In the genomic region with DNA sequence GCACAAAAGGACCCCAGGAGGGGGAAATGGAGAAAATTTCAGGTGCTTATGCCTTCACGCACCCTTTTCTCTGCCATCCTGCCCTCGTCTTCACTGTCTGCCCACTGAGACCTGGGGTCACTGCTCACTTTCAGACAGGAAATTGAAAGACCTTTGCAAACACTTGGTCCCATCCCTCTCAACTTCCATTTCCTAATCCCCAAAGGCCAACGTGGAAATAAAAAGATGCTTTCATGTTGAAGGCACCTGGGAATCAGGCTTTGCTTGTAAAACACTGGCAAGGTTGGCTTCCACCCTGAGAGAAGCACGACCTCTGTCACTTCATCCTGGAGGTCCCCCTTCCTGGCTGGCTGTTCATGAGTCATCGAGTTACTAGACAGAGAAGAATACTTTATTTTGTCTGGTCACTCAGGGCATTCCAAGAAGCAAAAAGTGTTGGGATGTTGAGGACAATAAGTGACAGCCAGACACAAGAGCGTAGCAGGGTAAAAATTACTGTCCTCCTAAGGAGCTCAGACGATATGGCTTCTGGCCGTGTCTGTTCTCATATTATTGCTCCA, we compare ENCODE assay signal across 1 cellular context.
TF ChIP-seq lines count a peak whose summit lies in the region.

No MANE protein-coding gene starts in this region.

TF ChIP-seq in endothelial cell of umbilical vein, 7 proteins besides CTCF, POLR2A, EP300 and RAD21 (continued from another document):
- TF ChIP-seq, protein P1, sequence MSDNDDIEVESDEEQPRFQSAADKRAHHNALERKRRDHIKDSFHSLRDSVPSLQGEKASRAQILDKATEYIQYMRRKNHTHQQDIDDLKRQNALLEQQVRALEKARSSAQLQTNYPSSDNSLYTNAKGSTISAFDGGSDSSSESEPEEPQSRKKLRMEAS (IDR thresholded peaks at IDR 0.05; ENCODE audit: insufficient read depth, insufficient read length) = no peak
- no peak for TF ChIP-seq JUN (IDR thresholded peaks at IDR 0.05; ENCODE audit: borderline replicate concordance, insufficient read depth, insufficient read length, low read depth)
TF ChIP-seq in endothelial cell of umbilical vein: peak in this region for 0.
